Comparison of ENCODE assay signal across 1 cellular context in the genomic region with DNA sequence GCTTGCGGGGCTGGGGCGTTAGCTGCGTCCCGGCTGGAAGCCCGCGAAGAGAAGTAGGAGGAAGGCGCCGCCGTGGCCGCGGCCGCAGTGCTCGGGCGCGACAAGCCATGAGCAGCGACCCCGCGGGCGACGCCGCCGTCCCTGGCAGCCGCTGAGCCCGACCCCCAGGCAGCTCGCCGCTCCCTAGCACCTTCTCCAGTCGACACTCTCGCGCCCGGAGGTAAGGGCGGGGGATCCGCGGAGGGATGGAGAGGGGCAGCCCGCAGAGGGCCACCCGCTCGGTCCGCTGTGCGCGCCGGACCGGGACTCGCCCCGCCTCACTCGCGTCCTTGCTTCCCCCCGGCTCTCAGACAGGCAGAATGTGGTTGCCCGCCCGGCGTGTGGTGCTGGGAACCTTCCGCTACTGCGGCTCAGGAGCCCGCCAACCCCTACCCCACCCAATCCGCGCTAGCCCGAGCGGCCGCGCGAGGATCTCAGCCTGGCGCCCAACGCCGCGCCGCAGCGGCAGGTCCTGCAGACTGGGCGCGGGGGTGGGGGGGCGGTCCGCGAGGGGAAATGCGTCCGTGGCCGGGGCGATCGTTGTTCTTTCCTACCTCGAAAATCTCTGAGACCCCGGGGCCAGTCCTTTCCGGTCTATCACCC.
TF ChIP-seq lines count a peak whose summit lies in the region.

TSS of gene LRRC8C (plus strand) at position 18 of the 642 bp plus-strand sequence. CDS start 53,354 bp downstream, outside the sequence.

TF ChIP-seq in HepG2, 621 proteins besides CTCF, POLR2A, EP300 and RAD21 (continued from another document and continues in another):
- TF ChIP-seq, protein P1, sequence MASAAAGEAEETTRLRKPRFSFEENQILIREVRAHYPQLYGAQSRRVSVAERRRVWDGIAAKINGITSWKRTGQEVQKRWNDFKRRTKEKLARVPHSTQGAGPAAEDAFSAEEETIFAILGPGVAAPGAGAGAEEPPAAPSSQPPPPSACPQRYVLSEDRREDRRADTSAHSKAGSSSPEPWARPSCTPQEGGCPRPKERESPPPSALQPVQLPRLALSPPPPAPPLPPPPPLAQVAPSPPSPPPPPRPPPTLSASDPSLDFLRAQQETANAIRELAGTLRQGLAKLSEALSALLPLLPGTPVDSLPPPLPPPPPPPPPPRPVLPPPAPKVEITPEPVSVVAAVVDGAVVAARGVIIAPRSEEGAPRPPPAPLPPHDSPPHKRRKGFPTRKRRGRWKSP (CRISPR knock-in tag; IDR thresholded peaks at IDR 0.05), result 0 out of 2 replicates have a peak, but pooled peaks have one; percentile 13
- TF ChIP-seq GFI1 (CRISPR knock-in tag; IDR thresholded peaks at IDR 0.05; ENCODE audit: borderline replicate concordance), result no peak
- 0 out of 2 replicates have a peak, but pooled peaks have one; percentile 31 for TF ChIP-seq ZNF552 (CRISPR knock-in tag; IDR thresholded peaks at IDR 0.05; ENCODE audit: borderline replicate concordance)
- peak; percentile 9; the same call in 1 of the 2 replicates for TF ChIP-seq TBX2 (CRISPR knock-in tag; IDR thresholded peaks at IDR 0.05; ENCODE audit: borderline replicate concordance)
- TF ChIP-seq AHR (CRISPR knock-in tag; IDR thresholded peaks at IDR 0.05), result 0 out of 2 replicates have a peak, but pooled peaks have one; percentile 31
- TF ChIP-seq ARNT2 (CRISPR knock-in tag; IDR thresholded peaks at IDR 0.05; ENCODE audit: low read depth), result peak; percentile 74; the same call in 1 of the 2 replicates
- TF ChIP-seq, protein P2, sequence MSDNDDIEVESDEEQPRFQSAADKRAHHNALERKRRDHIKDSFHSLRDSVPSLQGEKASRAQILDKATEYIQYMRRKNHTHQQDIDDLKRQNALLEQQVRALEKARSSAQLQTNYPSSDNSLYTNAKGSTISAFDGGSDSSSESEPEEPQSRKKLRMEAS (IDR thresholded peaks at IDR 0.05), result peak; percentile 19
- peak; percentile 39 for TF ChIP-seq AGO1 (IDR thresholded peaks at IDR 0.05; ENCODE audit: low read depth, low read length, poor library complexity, severe bottlenecking)
- TF ChIP-seq, protein P3, sequence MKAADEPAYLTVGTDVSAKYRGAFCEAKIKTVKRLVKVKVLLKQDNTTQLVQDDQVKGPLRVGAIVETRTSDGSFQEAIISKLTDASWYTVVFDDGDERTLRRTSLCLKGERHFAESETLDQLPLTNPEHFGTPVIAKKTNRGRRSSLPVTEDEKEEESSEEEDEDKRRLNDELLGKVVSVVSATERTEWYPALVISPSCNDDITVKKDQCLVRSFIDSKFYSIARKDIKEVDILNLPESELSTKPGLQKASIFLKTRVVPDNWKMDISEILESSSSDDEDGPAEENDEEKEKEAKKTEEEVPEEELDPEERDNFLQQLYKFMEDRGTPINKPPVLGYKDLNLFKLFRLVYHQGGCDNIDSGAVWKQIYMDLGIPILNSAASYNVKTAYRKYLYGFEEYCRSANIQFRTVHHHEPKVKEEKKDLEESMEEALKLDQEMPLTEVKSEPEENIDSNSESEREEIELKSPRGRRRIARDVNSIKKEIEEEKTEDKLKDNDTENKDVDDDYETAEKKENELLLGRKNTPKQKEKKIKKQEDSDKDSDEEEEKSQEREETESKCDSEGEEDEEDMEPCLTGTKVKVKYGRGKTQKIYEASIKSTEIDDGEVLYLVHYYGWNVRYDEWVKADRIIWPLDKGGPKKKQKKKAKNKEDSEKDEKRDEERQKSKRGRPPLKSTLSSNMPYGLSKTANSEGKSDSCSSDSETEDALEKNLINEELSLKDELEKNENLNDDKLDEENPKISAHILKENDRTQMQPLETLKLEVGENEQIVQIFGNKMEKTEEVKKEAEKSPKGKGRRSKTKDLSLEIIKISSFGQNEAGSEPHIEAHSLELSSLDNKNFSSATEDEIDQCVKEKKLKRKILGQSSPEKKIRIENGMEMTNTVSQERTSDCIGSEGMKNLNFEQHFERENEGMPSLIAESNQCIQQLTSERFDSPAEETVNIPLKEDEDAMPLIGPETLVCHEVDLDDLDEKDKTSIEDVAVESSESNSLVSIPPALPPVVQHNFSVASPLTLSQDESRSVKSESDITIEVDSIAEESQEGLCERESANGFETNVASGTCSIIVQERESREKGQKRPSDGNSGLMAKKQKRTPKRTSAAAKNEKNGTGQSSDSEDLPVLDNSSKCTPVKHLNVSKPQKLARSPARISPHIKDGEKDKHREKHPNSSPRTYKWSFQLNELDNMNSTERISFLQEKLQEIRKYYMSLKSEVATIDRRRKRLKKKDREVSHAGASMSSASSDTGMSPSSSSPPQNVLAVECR (CRISPR knock-in tag; IDR thresholded peaks at IDR 0.05; ENCODE audit: borderline replicate concordance), result peak; percentile 48; the same call in 1 of the 2 replicates
- 0 out of 2 replicates have a peak, but pooled peaks have one; percentile 22 for TF ChIP-seq ZNF121 (CRISPR knock-in tag; IDR thresholded peaks at IDR 0.05)
- peak; percentile 45; the same call in 1 of the 2 replicates for TF ChIP-seq RBFOX2 (IDR thresholded peaks at IDR 0.05; ENCODE audit: low read depth, low read length)
- TF ChIP-seq ZNF740 (CRISPR knock-in tag; IDR thresholded peaks at IDR 0.05), result peak; percentile 89
- peak; percentile 28; the same call in 1 of the 2 replicates for TF ChIP-seq TFDP2 (CRISPR knock-in tag; IDR thresholded peaks at IDR 0.05)
- TF ChIP-seq, protein P4, sequence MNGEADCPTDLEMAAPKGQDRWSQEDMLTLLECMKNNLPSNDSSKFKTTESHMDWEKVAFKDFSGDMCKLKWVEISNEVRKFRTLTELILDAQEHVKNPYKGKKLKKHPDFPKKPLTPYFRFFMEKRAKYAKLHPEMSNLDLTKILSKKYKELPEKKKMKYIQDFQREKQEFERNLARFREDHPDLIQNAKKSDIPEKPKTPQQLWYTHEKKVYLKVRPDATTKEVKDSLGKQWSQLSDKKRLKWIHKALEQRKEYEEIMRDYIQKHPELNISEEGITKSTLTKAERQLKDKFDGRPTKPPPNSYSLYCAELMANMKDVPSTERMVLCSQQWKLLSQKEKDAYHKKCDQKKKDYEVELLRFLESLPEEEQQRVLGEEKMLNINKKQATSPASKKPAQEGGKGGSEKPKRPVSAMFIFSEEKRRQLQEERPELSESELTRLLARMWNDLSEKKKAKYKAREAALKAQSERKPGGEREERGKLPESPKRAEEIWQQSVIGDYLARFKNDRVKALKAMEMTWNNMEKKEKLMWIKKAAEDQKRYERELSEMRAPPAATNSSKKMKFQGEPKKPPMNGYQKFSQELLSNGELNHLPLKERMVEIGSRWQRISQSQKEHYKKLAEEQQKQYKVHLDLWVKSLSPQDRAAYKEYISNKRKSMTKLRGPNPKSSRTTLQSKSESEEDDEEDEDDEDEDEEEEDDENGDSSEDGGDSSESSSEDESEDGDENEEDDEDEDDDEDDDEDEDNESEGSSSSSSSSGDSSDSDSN (CRISPR knock-in tag; IDR thresholded peaks at IDR 0.05), result peak; percentile 64; the same call in 1 of the 2 replicates
- peak; percentile 16; the same call in 1 of the 2 replicates for TF ChIP-seq GABPB1 (CRISPR knock-in tag; IDR thresholded peaks at IDR 0.05)
- TF ChIP-seq BORCS8-MEF2B (CRISPR knock-in tag; IDR thresholded peaks at IDR 0.05), result peak; percentile 24; the same call in 1 of the 2 replicates
- TF ChIP-seq KLF6 (CRISPR knock-in tag; IDR thresholded peaks at IDR 0.05), result 0 out of 2 replicates have a peak, but pooled peaks have one; percentile 33
- no peak for TF ChIP-seq RCOR2 (CRISPR knock-in tag; IDR thresholded peaks at IDR 0.05)
- TF ChIP-seq KDM2A (CRISPR knock-in tag; IDR thresholded peaks at IDR 0.05; ENCODE audit: borderline replicate concordance, low read depth), result peak; percentile 21; the same call in 1 of the 2 replicates
- TF ChIP-seq DMAP1 (CRISPR knock-in tag; IDR thresholded peaks at IDR 0.05), result no peak
- TF ChIP-seq MBNL3 (CRISPR knock-in tag; conservative IDR thresholded peaks at IDR 0.05), result no peak
- TF ChIP-seq ZBTB42 (CRISPR knock-in tag; IDR thresholded peaks at IDR 0.05), result no peak
- TF ChIP-seq HNRNPLL (IDR thresholded peaks at IDR 0.05; ENCODE audit: low read depth, low read length, poor library complexity, severe bottlenecking), result peak; percentile 70
- peak; percentile 64; the same call in 1 of the 2 replicates for TF ChIP-seq ZFP91 (CRISPR knock-in tag; IDR thresholded peaks at IDR 0.05; ENCODE audit: borderline replicate concordance)
- TF ChIP-seq MTF2 (CRISPR knock-in tag; IDR thresholded peaks at IDR 0.05; ENCODE audit: borderline replicate concordance), result peak; percentile 50; the same call in 1 of the 2 replicates
- peak; percentile 6 for TF ChIP-seq RBM39 (IDR thresholded peaks at IDR 0.05; ENCODE audit: low read depth, low read length, poor library complexity, severe bottlenecking)
- TF ChIP-seq POGK (CRISPR knock-in tag; conservative IDR thresholded peaks at IDR 0.05), result peak; percentile 66; the same call in 1 of the 2 replicates
- TF ChIP-seq ZNF777 (CRISPR knock-in tag; IDR thresholded peaks at IDR 0.05), result peak; percentile 84
- TF ChIP-seq, protein P5, sequence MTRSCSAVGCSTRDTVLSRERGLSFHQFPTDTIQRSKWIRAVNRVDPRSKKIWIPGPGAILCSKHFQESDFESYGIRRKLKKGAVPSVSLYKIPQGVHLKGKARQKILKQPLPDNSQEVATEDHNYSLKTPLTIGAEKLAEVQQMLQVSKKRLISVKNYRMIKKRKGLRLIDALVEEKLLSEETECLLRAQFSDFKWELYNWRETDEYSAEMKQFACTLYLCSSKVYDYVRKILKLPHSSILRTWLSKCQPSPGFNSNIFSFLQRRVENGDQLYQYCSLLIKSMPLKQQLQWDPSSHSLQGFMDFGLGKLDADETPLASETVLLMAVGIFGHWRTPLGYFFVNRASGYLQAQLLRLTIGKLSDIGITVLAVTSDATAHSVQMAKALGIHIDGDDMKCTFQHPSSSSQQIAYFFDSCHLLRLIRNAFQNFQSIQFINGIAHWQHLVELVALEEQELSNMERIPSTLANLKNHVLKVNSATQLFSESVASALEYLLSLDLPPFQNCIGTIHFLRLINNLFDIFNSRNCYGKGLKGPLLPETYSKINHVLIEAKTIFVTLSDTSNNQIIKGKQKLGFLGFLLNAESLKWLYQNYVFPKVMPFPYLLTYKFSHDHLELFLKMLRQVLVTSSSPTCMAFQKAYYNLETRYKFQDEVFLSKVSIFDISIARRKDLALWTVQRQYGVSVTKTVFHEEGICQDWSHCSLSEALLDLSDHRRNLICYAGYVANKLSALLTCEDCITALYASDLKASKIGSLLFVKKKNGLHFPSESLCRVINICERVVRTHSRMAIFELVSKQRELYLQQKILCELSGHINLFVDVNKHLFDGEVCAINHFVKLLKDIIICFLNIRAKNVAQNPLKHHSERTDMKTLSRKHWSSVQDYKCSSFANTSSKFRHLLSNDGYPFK (CRISPR knock-in tag; IDR thresholded peaks at IDR 0.05; ENCODE audit: borderline replicate concordance), result no peak
- TF ChIP-seq ZNF501 (CRISPR knock-in tag; IDR thresholded peaks at IDR 0.05), result peak; percentile 18; the same call in 1 of the 2 replicates
- TF ChIP-seq SALL1 (CRISPR knock-in tag; IDR thresholded peaks at IDR 0.05), result 0 out of 2 replicates have a peak, but pooled peaks have one; percentile 13
- no peak for TF ChIP-seq ZBTB7A (CRISPR knock-in tag; IDR thresholded peaks at IDR 0.05)
- TF ChIP-seq SP4 (CRISPR knock-in tag; IDR thresholded peaks at IDR 0.05), result peak; percentile 46; the same call in 1 of the 2 replicates
